1 cellular context compared by ENCODE assay signal in the genomic region with DNA sequence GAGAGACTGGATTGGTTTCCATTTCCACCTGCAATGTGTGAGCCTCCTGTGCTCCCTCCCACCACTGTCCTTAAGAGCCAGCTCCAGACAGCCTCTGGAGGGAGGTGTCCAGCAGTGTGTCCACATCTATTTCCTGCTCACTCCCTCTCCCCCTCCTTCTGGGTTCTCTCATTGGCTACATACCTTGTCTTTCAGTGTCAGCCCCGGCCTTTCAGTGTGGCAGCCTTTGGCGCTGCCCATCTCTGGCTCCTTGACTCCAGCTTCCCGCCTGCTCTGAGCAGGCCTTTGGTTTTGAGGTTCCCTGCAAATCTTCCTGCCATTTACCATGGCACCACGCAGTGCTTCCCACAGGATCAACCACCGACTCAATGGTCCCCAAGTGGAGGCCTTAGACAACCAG.
TF ChIP-seq lines count a peak whose summit lies in the region.

No MANE protein-coding gene starts in this region.

TF ChIP-seq in H1, 55 proteins besides CTCF, POLR2A, EP300 and RAD21:
- TF ChIP-seq ASH2L (IDR thresholded peaks at IDR 0.05; ENCODE audit: low read length): no peak
- TF ChIP-seq, protein P1, sequence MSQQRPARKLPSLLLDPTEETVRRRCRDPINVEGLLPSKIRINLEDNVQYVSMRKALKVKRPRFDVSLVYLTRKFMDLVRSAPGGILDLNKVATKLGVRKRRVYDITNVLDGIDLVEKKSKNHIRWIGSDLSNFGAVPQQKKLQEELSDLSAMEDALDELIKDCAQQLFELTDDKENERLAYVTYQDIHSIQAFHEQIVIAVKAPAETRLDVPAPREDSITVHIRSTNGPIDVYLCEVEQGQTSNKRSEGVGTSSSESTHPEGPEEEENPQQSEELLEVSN (IDR thresholded peaks at IDR 0.05): peak; percentile 63
